In genomic region chr4:168923526-168924194, GRCh38 we compare ENCODE assay signal across 8 cellular contexts.
DNase-seq lines count a peak whose midpoint lies in the region; ATAC-seq and TF ChIP-seq lines count a peak whose summit lies in the region.

No MANE protein-coding gene starts in this region.

- intact Hi-C loops in heart left ventricle (cut with DNase I), result loop anchor here (1.0 to 10.0 kb wide), 15 partner anchors 71 to 739 kb away; no protein-coding TSS in a partner anchor

- no peak overlapping the region for H3K4me3 ChIP-seq in HFF-Myc (replicated peaks; ENCODE audit: low read depth, low read length)
- no peak overlapping the region for H3K4me3 ChIP-seq in SJSA1
- no peak overlapping the region for H3K4me3 ChIP-seq in heart left ventricle

- H3K36me3 ChIP-seq in SJSA1 (peaks cover 94% of the 10 kb centered on the region), heart left ventricle (peaks cover 0 to 95% (median 79%) of the 10 kb centered on the region in 9 donors)

- 0 out of 2 replicates have a peak, but pooled peaks cover 3% of the 10 kb centered on the region for H3K4me1 ChIP-seq in SJSA1 (replicated peaks)
- peaks cover 0 to 17% (median 0%) of the 10 kb centered on the region in 12 donors for H3K4me1 ChIP-seq in heart left ventricle

- H3K9me3 Mint-ChIP-seq in activated naive CD4-positive, alpha-beta T cell treated with anti-CD3 and anti-CD28 coated beads, Interleukin-2, amount 50 U/mL, for 72 hours, result no peaks in the 10 kb centered on the region

- no peak overlapping the region for H3K27ac ChIP-seq in SJSA1
- no peak overlapping the region for H3K27ac ChIP-seq in heart left ventricle

- 18 to 19% (median 19%) methylated on average over 3 of the region's 3 CpGs for WGBS in heart left ventricle, 4 donors

- DNase-seq in GM04504 (ENCODE audit: low read depth), result peak; percentile 62
- peak; percentile 59 for DNase-seq in HFF-Myc (ENCODE audit: extremely low read depth, low read depth)
- peak; percentile 56 for DNase-seq in MV-4-11 (lab: John Stamatoyannopoulos, UW)
- peak; percentile 37 to 62 for DNase-seq in SJSA1 (ENCODE audit: low read depth in 1 of 2, low spot score in 2 of 2)
- peak in 1 of 2 donors; percentile 56 for DNase-seq in activated naive CD4-positive, alpha-beta T cell treated with anti-CD3 and anti-CD28 coated beads, Interleukin-2, amount 50 U/mL, for 72 hours (ENCODE audit: low spot score in 2 of 2)
- DNase-seq in heart left ventricle, result peak in 3 of 5 donors; percentile 36 to 56 (median 49)
- DNase-seq in putamen (ENCODE audit: low spot score), result peak; percentile 67

- H3K36me3 Mint-ChIP-seq in activated naive CD4-positive, alpha-beta T cell treated with anti-CD3 and anti-CD28 coated beads, Interleukin-2, amount 50 U/mL, for 72 hours, result no peaks in the 10 kb centered on the region

- H3K27ac Mint-ChIP-seq in activated naive CD4-positive, alpha-beta T cell treated with anti-CD3 and anti-CD28 coated beads, Interleukin-2, amount 50 U/mL, for 72 hours, result no peak overlapping the region

- ATAC-seq in activated naive CD4-positive, alpha-beta T cell treated with anti-CD3 and anti-CD28 coated beads, Interleukin-2, amount 50 U/mL, for 72 hours, result peak; percentile 44 to 49
- ATAC-seq in heart left ventricle (peak in 3 of 4 donors; percentile 25 to 47 (median 26)), GM18505 (IDR thresholded peaks at IDR 0.05; ENCODE audit: unreplicated experiment) (no peak)

- TF ChIP-seq POLR2A in heart left ventricle (IDR thresholded peaks at IDR 0.05) (no peak), GM18505 (IDR thresholded peaks at IDR 0.05; ENCODE audit: borderline replicate concordance, extremely low read depth, insufficient read depth, insufficient read length) (no peak)

- TF ChIP-seq CTCF in HFF-Myc (IDR thresholded peaks at IDR 0.05; ENCODE audit: low read depth, low read length, missing control alignments) (peak; percentile 75), heart left ventricle (IDR thresholded peaks at IDR 0.05) (peak; percentile 64 to 89 (median 72))

- H3K9me3 ChIP-seq in SJSA1 (replicated peaks) (no peaks in the 10 kb centered on the region), heart left ventricle (no peaks in the 10 kb centered on the region)

- H3K27me3 ChIP-seq in SJSA1 (replicated peaks), result no peaks in the 10 kb centered on the region
- no peaks in the 10 kb centered on the region for H3K27me3 ChIP-seq in heart left ventricle
